In genomic region chr6:17130786-17131185, GRCh38 we compare ENCODE assay signal across 20 cellular contexts. TPM values are rescaled to one million over a fixed set of nuclear protein-coding genes. Genes with fewer than 3 reads are reported as not detected.
"Had no signal": no experiment of that assay in that cellular context is flagged by ENCODE, and none has a peak within 500 bp of the region (broad histone marks: within the 10 kb centered on the region; RNA-seq: fewer than 3 reads in every experiment).

No MANE protein-coding gene starts in this region.

- DNase-seq: activated CD4-positive, alpha-beta T cell treated with anti-CD3 and anti-CD28 coated beads for 36 hours; activated CD4-positive, alpha-beta T cell treated with anti-CD3 and anti-CD28 coated beads, Interleukin-2, amount 50 U/mL, for 48 hours; activated gamma-delta T cell treated with Interleukin-2 at 50 U/mL for 16 hours; caudate nucleus; dorsolateral prefrontal cortex; endodermal cell; gastrocnemius medialis; head of caudate nucleus; kidney glomerular epithelial cell; left ventricle myocardium inferior; mammary epithelial cell; midbrain; occipital lobe; uterus had no signal

- H3K4me1 ChIP-seq: gastrocnemius medialis, left ventricle myocardium inferior, tibial nerve, uterus had no signal

- H3K36me3 ChIP-seq: gastrocnemius medialis, left ventricle myocardium inferior, tibial nerve, uterus had no signal

- H3K4me3 ChIP-seq: dorsolateral prefrontal cortex, gastrocnemius medialis, left ventricle myocardium inferior, skin epidermis, tibial nerve, uterus had no signal

- H3K27me3 ChIP-seq: dorsolateral prefrontal cortex, tibial nerve, uterus had no signal

- ATAC-seq: activated CD4-positive, alpha-beta T cell treated with anti-CD3 and anti-CD28 coated beads for 36 hours; gastrocnemius medialis; WTC11 had no signal

RNA-seq across cellular contexts. Expression of gene STMND1, which starts 28.9 kb away (rescaled TPM):
- total RNA-seq: activated CD4-positive, alpha-beta T cell treated with anti-CD3 and anti-CD28 coated beads for 36 hours; fibroblast of lung; gastrocnemius medialis; left ventricle myocardium inferior; mammary epithelial cell; myocyte; occipital lobe; posterior vena cava; tibial nerve; WTC11 had no signal
- polyA plus RNA-seq: mammary epithelial cell had no signal
